ENCODE assay signal across 15 cellular contexts in genomic region chr7:70833726-70834125, GRCh38.
A peak's percentile ranks its signal among the peaks of the same experiment; 100 is the strongest.
DNase-seq lines count a peak whose midpoint lies in the region; ATAC-seq and TF ChIP-seq lines count a peak whose summit lies in the region.
"Had no signal": no experiment of that assay in that cellular context is flagged by ENCODE, and none has a peak within 500 bp of the region (broad histone marks: within the 10 kb centered on the region; RNA-seq: fewer than 3 reads in every experiment).

No MANE protein-coding gene starts in this region.

- intact Hi-C loops in posterior cingulate gyrus (cut with DNase I), result no loop called here

- no peaks in the 10 kb centered on the region for H3F3A ChIP-seq in GM23248 (ENCODE audit: insufficient read depth)

- no peaks in the 10 kb centered on the region for H3K9me2 ChIP-seq in GM23248 (ENCODE audit: insufficient read depth)

- peaks cover 2% of the 10 kb centered on the region; the same call in 1 of the 2 replicates for H3K27me3 ChIP-seq in GM23248 (replicated peaks; ENCODE audit: insufficient read depth)

- H3K4me3 Mint-ChIP-seq in activated naive CD8-positive, alpha-beta T cell treated with anti-CD3 and anti-CD28 coated beads, Interleukin-2, amount 50 U/mL, for 24 hours, result no peak overlapping the region
- H3K4me3 Mint-ChIP-seq: activated CD8-positive, alpha-beta T cell treated with anti-CD3 and anti-CD28 coated beads for 36 hours had no signal

- H3K36me3 Mint-ChIP-seq in activated naive CD8-positive, alpha-beta T cell treated with anti-CD3 and anti-CD28 coated beads, Interleukin-2, amount 50 U/mL, for 24 hours (ENCODE audit: low read depth), result no peaks in the 10 kb centered on the region

- no peaks in the 10 kb centered on the region for H4K20me1 ChIP-seq in GM23248 (ENCODE audit: insufficient read depth)

- no peak for ATAC-seq in activated naive CD8-positive, alpha-beta T cell treated with anti-CD3 and anti-CD28 coated beads, Interleukin-2, amount 50 U/mL, for 24 hours
- ATAC-seq: activated CD8-positive, alpha-beta T cell treated with anti-CD3 and anti-CD28 coated beads for 36 hours had no signal

- H2AFZ ChIP-seq in GM23248, result no peak overlapping the region

- no peaks in the 10 kb centered on the region for H3K79me2 ChIP-seq in GM23248 (ENCODE audit: insufficient read depth)

- H3K27ac Mint-ChIP-seq in activated naive CD8-positive, alpha-beta T cell treated with anti-CD3 and anti-CD28 coated beads, Interleukin-2, amount 50 U/mL, for 24 hours, result no peak overlapping the region
- H3K27ac Mint-ChIP-seq: activated CD8-positive, alpha-beta T cell treated with anti-CD3 and anti-CD28 coated beads for 36 hours had no signal

- H3K4me3 ChIP-seq in GM23248, result no peak overlapping the region
- H3K4me3 ChIP-seq in retinal pigment epithelial cell (ENCODE audit: low read length), result no peak overlapping the region
- H3K4me3 ChIP-seq: cardiac muscle cell had no signal

- DNase-seq in GM23248 (peak; percentile 81), RPMI7951 (ENCODE audit: low read depth) (peak; percentile 5), epithelial cell of prostate (ENCODE audit: low read depth, low spot score) (peak; percentile 63), retinal pigment epithelial cell (ENCODE audit: low read depth) (peak; percentile 59), NOMO-1 (lab: John Stamatoyannopoulos, UW; ENCODE audit: unreplicated experiment in 2 of 2) (no peak), posterior cingulate gyrus (no peak)
- no peak for DNase-seq in activated naive CD8-positive, alpha-beta T cell treated with anti-CD3 and anti-CD28 coated beads, Interleukin-2, amount 50 U/mL, for 24 hours
- DNase-seq: activated CD8-positive, alpha-beta T cell treated with anti-CD3 and anti-CD28 coated beads for 36 hours; activated effector memory CD4-positive, alpha-beta T cell treated with Interleukin-2 at 50 U/mL for 16 hours; effector memory CD4-positive, alpha-beta T cell; head of caudate nucleus; NCI-H2171 treated with DMSO at 0.1 percent for 48 hours; stimulated activated CD8-positive, alpha-beta memory T cell treated with anti-CD3 and anti-CD28 coated beads, Interleukin-4, amount 100 ng/mL, for 48 hours had no signal

- no peaks in the 10 kb centered on the region for H3K9me3 Mint-ChIP-seq in activated naive CD8-positive, alpha-beta T cell treated with anti-CD3 and anti-CD28 coated beads, Interleukin-2, amount 50 U/mL, for 24 hours
- H3K9me3 Mint-ChIP-seq: activated CD8-positive, alpha-beta T cell treated with anti-CD3 and anti-CD28 coated beads for 36 hours had no signal

- in situ Hi-C loops in GM23248 (cut with MboI), result no loop called here

- H3K9ac ChIP-seq in GM23248, result no peak overlapping the region

- H3K27ac ChIP-seq in GM23248 (no peak overlapping the region), epithelial cell of prostate (no peak overlapping the region)
- H3K27ac ChIP-seq: C4-2B, cardiac muscle cell had no signal

- H3K9me3 ChIP-seq in GM23248 (ENCODE audit: low read depth), result no peaks in the 10 kb centered on the region

- WGBS in GM23248 (ENCODE audit: low coverage in 1 of 2, low lambda C conversion rate in 2 of 2, missing lambda C conversion rate in 2 of 2), 2 experiments, result 0% methylated on average over 1 of the region's 1 CpG

- peaks cover 12% of the 10 kb centered on the region for H3K27me3 Mint-ChIP-seq in activated naive CD8-positive, alpha-beta T cell treated with anti-CD3 and anti-CD28 coated beads, Interleukin-2, amount 50 U/mL, for 24 hours

- H3K4me1 Mint-ChIP-seq in activated naive CD8-positive, alpha-beta T cell treated with anti-CD3 and anti-CD28 coated beads, Interleukin-2, amount 50 U/mL, for 24 hours, result peaks cover 6% of the 10 kb centered on the region

- peaks cover 4% of the 10 kb centered on the region for H3K4me1 ChIP-seq in GM23248 (ENCODE audit: insufficient read depth)

- no peaks in the 10 kb centered on the region for H3K36me3 ChIP-seq in GM23248 (ENCODE audit: low read depth)
- H3K36me3 ChIP-seq: cardiac muscle cell had no signal

- H3K4me2 ChIP-seq in GM23248 (ENCODE audit: unreplicated experiment), result no peak overlapping the region

- no peak for TF ChIP-seq CTCF in retinal pigment epithelial cell (conservative IDR thresholded peaks at IDR 0.05; ENCODE audit: low read depth, low read length)

Comparison
In these comparisons a context has a peak if more than half of its experiments do, and no peak if none do; other contexts are left out.
1. DNase-seq: peak in GM23248 (single experiment), RPMI7951 (single experiment), epithelial cell of prostate (single experiment) and retinal pigment epithelial cell (single experiment); none in NOMO-1 (0 of 2), posterior cingulate gyrus (0 of 10) and activated naive CD8-positive, alpha-beta T cell treated with anti-CD3 and anti-CD28 coated beads, Interleukin-2, amount 50 U/mL, for 24 hours (single experiment).